In genomic region chr11:93478841-93479240, GRCh38 we compare ENCODE assay signal across 29 cellular contexts.
"Had no signal": no experiment of that assay in that cellular context is flagged by ENCODE, and none has a peak within 500 bp of the region (broad histone marks: within the 10 kb centered on the region; RNA-seq: fewer than 3 reads in every experiment).

No MANE protein-coding gene starts in this region.

- H3K4me2 ChIP-seq: PC-9 had no signal

- H3K27me3 ChIP-seq: MG63 had no signal

- FAIRE-seq: bronchial epithelial cell, RCC 7860 had no signal

- ATAC-seq: activated CD4-positive, alpha-beta T cell treated with anti-CD3 and anti-CD28 coated beads for 36 hours; activated CD4-positive, CD25-positive, alpha-beta regulatory T cell treated with anti-CD3 and anti-CD28 coated beads, Interleukin-2, amount 50 U/mL, for 24 hours; activated CD8-positive, alpha-beta T cell treated with anti-CD3 and anti-CD28 coated beads, Interleukin-2, amount 10 ng/mL, durations not matched to agents 7 days and 5 days; activated naive CD8-positive, alpha-beta T cell treated with anti-CD3 and anti-CD28 coated beads, Interleukin-2, amount 50 U/mL, for 24 hours; activated T-cell treated with anti-CD3 and anti-CD28 coated beads, Interleukin-2, amount 50 U/mL, for 4 hours; Right ventricle myocardium inferior had no signal

- DNase-seq: activated CD4-positive, alpha-beta T cell treated with anti-CD3 and anti-CD28 coated beads for 36 hours; activated CD4-positive, alpha-beta T cell treated with anti-CD3 and anti-CD28 coated beads, Interleukin-2, amount 10 ng/mL, durations not matched to agents 7 days and 5 days; activated CD4-positive, alpha-beta T cell treated with anti-CD3 and anti-CD28 coated beads, Interleukin-2, amount 50 U/mL, for 48 hours; activated CD8-positive, alpha-beta T cell treated with anti-CD3 and anti-CD28 coated beads, Interleukin-2, amount 10 ng/mL, durations not matched to agents 7 days and 5 days; activated naive CD4-positive, alpha-beta T cell treated with anti-CD3 and anti-CD28 coated beads, Interleukin-2, amount 10 ng/mL, durations not matched to agents 7 days and 5 days; activated naive CD8-positive, alpha-beta T cell treated with anti-CD3 and anti-CD28 coated beads, Interleukin-2, amount 50 U/mL, for 24 hours; activated T-cell treated with anti-CD3 and anti-CD28 coated beads, Interleukin-2, amount 50 U/mL, for 4 hours; anterior cingulate cortex; caudate nucleus; cerebellar nuclear complex; Kasumi-1; MG63; NCI-H1048; NCI-H1105 treated with DMSO at 0.1 percent for 48 hours; NCI-H1436; NCI-H1694; NCI-H1930; NCI-H2081 treated with DMSO at 0.1 percent for 48 hours; NCI-H226; NCI-H446 treated with DMSO at 0.1 percent for 48 hours; NCI-H524 treated with DMSO at 0.1 percent for 48 hours; PC-9; SIG-M5; T1000 had no signal

- H3K9me3 ChIP-seq: MG63 had no signal

- H2AFZ ChIP-seq: PC-9 had no signal

- H3K27ac ChIP-seq: PC-9, RWPE1 had no signal

- H3K36me3 ChIP-seq: MG63 had no signal

- H3K4me3 ChIP-seq: MG63, PC-9 had no signal
